Comparison of ENCODE assay signal across 8 cellular contexts in the genomic region with DNA sequence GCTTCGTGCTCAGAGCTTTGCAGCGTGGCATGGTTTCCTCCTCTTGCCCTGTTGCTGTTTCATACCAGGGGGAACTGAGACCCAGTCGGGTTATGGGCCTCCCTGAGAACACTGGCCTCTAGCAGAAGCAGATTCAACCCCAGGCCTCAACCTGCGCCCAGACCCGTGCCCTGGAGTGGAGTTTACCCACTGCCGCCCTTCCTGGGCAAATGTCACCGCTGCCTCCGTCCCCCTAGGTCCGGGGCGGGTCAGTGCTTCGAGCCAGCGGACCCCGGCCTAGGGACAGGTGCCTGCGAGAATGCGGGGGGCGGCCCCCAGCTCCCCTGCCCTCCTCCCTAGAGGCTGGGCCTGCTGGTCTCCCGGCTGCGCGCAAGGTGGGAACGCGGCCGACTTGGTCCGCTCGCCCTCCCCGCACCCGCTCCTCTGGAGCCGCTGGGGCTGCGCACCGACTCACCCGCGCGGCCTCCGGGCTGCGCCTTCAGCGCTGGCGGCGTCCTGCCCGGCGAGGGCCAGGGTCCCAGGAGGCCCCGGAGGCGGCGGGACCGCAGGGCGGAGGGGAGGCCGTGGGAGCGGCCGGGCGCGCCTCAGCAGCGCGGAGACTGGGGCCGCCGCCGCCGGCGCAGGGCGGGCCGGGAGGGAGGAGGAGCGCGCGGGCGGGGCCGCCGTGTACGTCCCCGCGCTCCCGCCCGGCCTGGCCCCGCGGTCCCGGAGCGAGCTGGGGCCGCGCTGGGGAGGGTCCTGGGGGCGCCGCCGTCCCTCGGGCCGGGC. TPM values are rescaled to one million over a fixed set of nuclear protein-coding genes. Genes with fewer than 3 reads are reported as not detected.
A peak's percentile ranks its signal among the peaks of the same experiment; 100 is the strongest.
DNase-seq lines count a peak whose midpoint lies in the region; ATAC-seq and TF ChIP-seq lines count a peak whose summit lies in the region.

A gene with protein sequence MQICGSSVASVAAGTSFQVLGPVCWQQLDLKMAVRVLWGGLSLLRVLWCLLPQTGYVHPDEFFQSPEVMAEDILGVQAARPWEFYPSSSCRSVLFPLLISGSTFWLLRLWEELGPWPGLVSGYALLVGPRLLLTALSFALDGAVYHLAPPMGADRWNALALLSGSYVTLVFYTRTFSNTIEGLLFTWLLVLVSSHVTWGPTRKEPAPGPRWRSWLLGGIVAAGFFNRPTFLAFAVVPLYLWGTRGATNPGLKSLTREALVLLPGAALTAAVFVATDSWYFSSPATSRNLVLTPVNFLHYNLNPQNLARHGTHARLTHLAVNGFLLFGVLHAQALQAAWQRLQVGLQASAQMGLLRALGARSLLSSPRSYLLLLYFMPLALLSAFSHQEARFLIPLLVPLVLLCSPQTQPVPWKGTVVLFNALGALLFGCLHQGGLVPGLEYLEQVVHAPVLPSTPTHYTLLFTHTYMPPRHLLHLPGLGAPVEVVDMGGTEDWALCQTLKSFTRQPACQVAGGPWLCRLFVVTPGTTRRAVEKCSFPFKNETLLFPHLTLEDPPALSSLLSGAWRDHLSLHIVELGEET (minus strand): TSS at position 601 of the 768 bp plus-strand sequence. CDS start 16,802 bp downstream, outside the sequence.

- ATAC-seq in GM21786 (IDR thresholded peaks at IDR 0.05; ENCODE audit: unreplicated experiment) = peak; percentile 61
- ATAC-seq in upper lobe of right lung = peak; percentile 85

- peaks cover 19% of the 10 kb centered on the region for H3K27me3 Mint-ChIP-seq in activated CD4-positive, alpha-beta T cell treated with anti-CD3 and anti-CD28 coated beads, Interleukin-2, amount 10 ng/mL, durations not matched to agents 7 days and 5 days

- H3K9me3 ChIP-seq in muscle layer of duodenum (ENCODE audit: control insufficient read depth in 1 of 2, low read length in 2 of 2) = no peaks in the 10 kb centered on the region
- no peaks in the 10 kb centered on the region for H3K9me3 ChIP-seq in upper lobe of right lung

- intact Hi-C loops in upper lobe of right lung (cut with DNase I) = no loop called here

- H3K4me1 Mint-ChIP-seq in activated CD4-positive, alpha-beta T cell treated with anti-CD3 and anti-CD28 coated beads, Interleukin-2, amount 10 ng/mL, durations not matched to agents 7 days and 5 days = peaks cover 18% of the 10 kb centered on the region

- no peak within 1 kb of the TSS for H3K27ac ChIP-seq in muscle layer of duodenum (ENCODE audit: low read length)
- H3K27ac ChIP-seq in upper lobe of right lung = peak within 1 kb of the TSS; percentile 68

- H3K36me3 Mint-ChIP-seq in activated CD4-positive, alpha-beta T cell treated with anti-CD3 and anti-CD28 coated beads, Interleukin-2, amount 10 ng/mL, durations not matched to agents 7 days and 5 days (ENCODE audit: low read depth) = peaks cover 12% of the 10 kb centered on the region

- DNase-seq in NCI-H1092 treated with DMSO at 0.1 percent for 48 hours (lab: John Stamatoyannopoulos, UW) = peak; percentile 28
- DNase-seq in NCI-H1092 (lab: John Stamatoyannopoulos, UW) = no peak
- peak; percentile 10 for DNase-seq in LHCN-M2 (ENCODE audit: low read depth)
- peak; percentile 29 for DNase-seq in activated CD4-positive, alpha-beta T cell treated with anti-CD3 and anti-CD28 coated beads, Interleukin-2, amount 10 ng/mL, durations not matched to agents 7 days and 5 days
- peak; percentile 56 for DNase-seq in epithelial cell of esophagus (ENCODE audit: low read depth)
- DNase-seq in upper lobe of right lung = peak; percentile 78

- H3K4me3 ChIP-seq in epithelial cell of esophagus (ENCODE audit: low read length) = peak within 1 kb of the TSS; percentile 51
- peak within 1 kb of the TSS; percentile 63 to 87 for H3K4me3 ChIP-seq in muscle layer of duodenum (ENCODE audit: low read depth in 1 of 2, low read length in 2 of 2)
- peak within 1 kb of the TSS; percentile 92 for H3K4me3 ChIP-seq in upper lobe of right lung

- H3K4me1 ChIP-seq in muscle layer of duodenum (ENCODE audit: control insufficient read depth in 1 of 2, insufficient read depth in 2 of 2, low read length in 2 of 2) (peaks cover 5 to 11% of the 10 kb centered on the region in 2 donors), upper lobe of right lung (peaks cover 13% of the 10 kb centered on the region)

- H3K27me3 ChIP-seq in muscle layer of duodenum (ENCODE audit: low read depth, low read length) = no peaks in the 10 kb centered on the region
- H3K27me3 ChIP-seq in upper lobe of right lung = no peaks in the 10 kb centered on the region

- CTCF ChIA-PET in activated CD4-positive, alpha-beta T cell treated with anti-CD3 and anti-CD28 coated beads, Interleukin-2, amount 10 ng/mL, durations not matched to agents 7 days and 5 days (lab: Charles Lee) = interaction anchor here (2.5 kb wide), 1 partner anchor 26 kb away, joined by 15 read pairs; the partner anchor contains the start of gene NCBP2

- POLR2A ChIA-PET in activated CD4-positive, alpha-beta T cell treated with anti-CD3 and anti-CD28 coated beads, Interleukin-2, amount 10 ng/mL, durations not matched to agents 7 days and 5 days (lab: Charles Lee) = no interaction called here

- H3K36me3 ChIP-seq in muscle layer of duodenum (ENCODE audit: control insufficient read depth in 1 of 2, insufficient read depth in 2 of 2, low read length in 2 of 2) = no peaks in the 10 kb centered on the region
- H3K36me3 ChIP-seq in upper lobe of right lung = no peaks in the 10 kb centered on the region

- H3K9me3 Mint-ChIP-seq in activated CD4-positive, alpha-beta T cell treated with anti-CD3 and anti-CD28 coated beads, Interleukin-2, amount 10 ng/mL, durations not matched to agents 7 days and 5 days = no peaks in the 10 kb centered on the region

- H3K4me3 Mint-ChIP-seq in activated CD4-positive, alpha-beta T cell treated with anti-CD3 and anti-CD28 coated beads, Interleukin-2, amount 10 ng/mL, durations not matched to agents 7 days and 5 days = peak within 1 kb of the TSS; percentile 78

- no peak for TF ChIP-seq CTCF in epithelial cell of esophagus (IDR thresholded peaks at IDR 0.05; ENCODE audit: insufficient read depth, low read depth, low read length, missing control alignments)
- TF ChIP-seq CTCF in upper lobe of right lung (IDR thresholded peaks at IDR 0.05) = no peak

- H3K27ac Mint-ChIP-seq in activated CD4-positive, alpha-beta T cell treated with anti-CD3 and anti-CD28 coated beads, Interleukin-2, amount 10 ng/mL, durations not matched to agents 7 days and 5 days = peak within 1 kb of the TSS; percentile 54

RNA-seq across cellular contexts. Expression of the gene that starts here (rescaled TPM):
- total RNA-seq in LHCN-M2 (2014; rRNA removed) (0.38 and 2.4 TPM in 2 replicates), upper lobe of right lung (3.6 TPM)
- 2.5 TPM for polyA plus RNA-seq in LHCN-M2 (2012)
- total RNA-seq in activated CD4-positive, alpha-beta T cell treated with anti-CD3 and anti-CD28 coated beads, Interleukin-2, amount 10 ng/mL, durations not matched to agents 7 days and 5 days = 1 to 10 TPM; 2.6 to 2.7 TPM
